ENCODE assay signal across 2 cellular contexts in genomic region chr16:57422026-57422944, GRCh38.
TF ChIP-seq lines count a peak whose summit lies in the region.

No MANE protein-coding gene starts in this region.

TF ChIP-seq in A549, 52 proteins besides CTCF, POLR2A, EP300 and RAD21:
- TF ChIP-seq SMC3 (IDR thresholded peaks at IDR 0.05) (peak; percentile 83), BCL3 (IDR thresholded peaks at IDR 0.05) (no peak), ZC3H11A (IDR thresholded peaks at IDR 0.05) (no peak), TP53 (CRISPR knock-in tag; IDR thresholded peaks at IDR 0.05) (no peak), HOXB13 (CRISPR knock-in tag; IDR thresholded peaks at IDR 0.05; ENCODE audit: low read depth) (no peak), PBX3 (IDR thresholded peaks at IDR 0.05) (no peak), MAFK (IDR thresholded peaks at IDR 0.05; ENCODE audit: partially characterized antibody) (no peak)

TF ChIP-seq in H1, 55 proteins besides CTCF, POLR2A, EP300 and RAD21:
- no peak for TF ChIP-seq YY1 (IDR thresholded peaks at IDR 0.05; ENCODE audit: low read depth, low read length)
- TF ChIP-seq EZH2 (IDR thresholded peaks at IDR 0.05; ENCODE audit: low read depth, low read length, severe bottlenecking): no peak
- no peak for TF ChIP-seq SP4 (IDR thresholded peaks at IDR 0.05; ENCODE audit: low read length)
- no peak for TF ChIP-seq SP1 (IDR thresholded peaks at IDR 0.05; ENCODE audit: low read depth, low read length)
- TF ChIP-seq CBX5 (IDR thresholded peaks at IDR 0.05; ENCODE audit: low read depth, low read length): no peak
- TF ChIP-seq EGR1 (IDR thresholded peaks at IDR 0.05; ENCODE audit: borderline replicate concordance, low read depth, low read length): no peak
- TF ChIP-seq HDAC2 (IDR thresholded peaks at IDR 0.05; ENCODE audit: borderline replicate concordance in 1 of 2, low read depth in 2 of 2, low read length in 2 of 2): no peak
- TF ChIP-seq CEBPB (IDR thresholded peaks at IDR 0.05; ENCODE audit: low read depth, low read length): no peak
- no peak for TF ChIP-seq BACH1 (IDR thresholded peaks at IDR 0.05; ENCODE audit: low read length)
- no peak for TF ChIP-seq CHD7 (IDR thresholded peaks at IDR 0.05; ENCODE audit: insufficient replicate concordance, low read length)
- no peak for TF ChIP-seq RXRA (IDR thresholded peaks at IDR 0.05; ENCODE audit: insufficient read depth, low read depth, low read length)
- no peak for TF ChIP-seq MAX (IDR thresholded peaks at IDR 0.05)
- TF ChIP-seq SIX5 (IDR thresholded peaks at IDR 0.05; ENCODE audit: low read depth, low read length): no peak
- TF ChIP-seq HDAC6 (IDR thresholded peaks at IDR 0.05; ENCODE audit: low read depth, low read length): no peak
- TF ChIP-seq POU5F1 (IDR thresholded peaks at IDR 0.05; ENCODE audit: low read depth, low read length): no peak
- no peak for TF ChIP-seq TAF1 (IDR thresholded peaks at IDR 0.05; ENCODE audit: low read depth, low read length)
- TF ChIP-seq NANOG (IDR thresholded peaks at IDR 0.05; ENCODE audit: insufficient read depth, low read depth, low read length, poor library complexity, severe bottlenecking): no peak
- TF ChIP-seq BRCA1 (IDR thresholded peaks at IDR 0.05; ENCODE audit: low read depth, low read length): no peak
- no peak for TF ChIP-seq USF2 (IDR thresholded peaks at IDR 0.05; ENCODE audit: low read length)
